8 cellular contexts compared by ENCODE assay signal in the genomic region with DNA sequence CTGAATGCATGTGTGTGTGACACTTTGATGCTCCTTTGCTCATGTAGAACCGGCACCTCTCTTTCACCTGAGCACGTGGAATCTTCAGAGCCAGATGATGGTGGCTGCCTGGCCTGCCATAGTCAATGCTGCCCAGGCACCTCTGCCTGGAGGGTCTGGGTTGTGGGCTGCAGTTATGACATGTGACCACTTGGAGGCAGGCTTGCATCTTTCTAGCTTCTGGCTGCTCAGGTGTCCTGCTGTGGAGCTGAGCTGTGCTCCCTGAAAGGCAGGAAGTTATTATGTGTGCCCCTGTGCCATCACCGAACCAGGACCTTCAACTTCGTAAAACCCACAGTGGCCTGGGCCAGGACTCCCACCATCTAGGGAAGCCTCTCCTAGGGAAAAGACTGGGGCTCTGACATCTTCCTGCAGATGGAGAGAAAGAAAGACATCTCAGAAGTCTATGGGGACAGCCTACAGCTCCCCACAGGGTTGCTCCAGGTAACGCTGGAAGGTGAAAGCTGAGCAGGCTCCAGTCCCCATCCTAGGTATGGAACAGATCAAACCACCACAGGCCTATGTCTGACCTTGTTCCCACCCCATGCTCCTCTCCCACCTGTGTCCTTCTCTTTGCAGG. TPM values are rescaled to one million over a fixed set of nuclear protein-coding genes. Genes with fewer than 3 reads are reported as not detected.
A peak's percentile ranks its signal among the peaks of the same experiment; 100 is the strongest.
DNase-seq lines count a peak whose midpoint lies in the region; ATAC-seq, FAIRE-seq and TF ChIP-seq lines count a peak whose summit lies in the region.

No MANE protein-coding gene starts in this region.

- no peak overlapping the region for H2AFZ ChIP-seq in endothelial cell of umbilical vein (ENCODE audit: low read depth, low read length)

- peak; percentile 88 for FAIRE-seq in endothelial cell of umbilical vein (lab: Jason Lieb, UNC)

- ATAC-seq in GM19467 (IDR thresholded peaks at IDR 0.05; ENCODE audit: unreplicated experiment): peak; percentile 61
- peak; percentile 84 for ATAC-seq in stimulated activated memory B cell treated with anti-CD40 and anti-IgM and Interleukin-4, amounts not matched to agents 10 μg/mL and 1 μg/mL and 100 μg/mL, for 72 hours

- no peaks in the 10 kb centered on the region for H3K9me1 ChIP-seq in endothelial cell of umbilical vein (replicated peaks; ENCODE audit: control insufficient read depth, extremely low read depth, insufficient read depth, low read length)

- dilution Hi-C loops in endothelial cell of umbilical vein (cut with MboI; ENCODE audit: extremely low pct_ligation_motif_present, low sequenced_read_pairs): no loop called here

- H3K9me3 Mint-ChIP-seq in stimulated activated memory B cell treated with anti-CD40 and anti-IgM and Interleukin-4, amounts not matched to agents 10 μg/mL and 1 μg/mL and 100 μg/mL, for 72 hours: no peaks in the 10 kb centered on the region

- no peak overlapping the region for H3K4me3 ChIP-seq in endothelial cell of umbilical vein (replicated peaks in 1 of 3; ENCODE audit: insufficient read depth in 1 of 3, low read depth in 1 of 3, low read length in 3 of 3)

- H3K27me3 Mint-ChIP-seq in stimulated activated memory B cell treated with anti-CD40 and anti-IgM and Interleukin-4, amounts not matched to agents 10 μg/mL and 1 μg/mL and 100 μg/mL, for 72 hours: no peaks in the 10 kb centered on the region

- no peak overlapping the region for H3K4me3 Mint-ChIP-seq in stimulated activated memory B cell treated with anti-CD40 and anti-IgM and Interleukin-4, amounts not matched to agents 10 μg/mL and 1 μg/mL and 100 μg/mL, for 72 hours

- H3K36me3 Mint-ChIP-seq in stimulated activated memory B cell treated with anti-CD40 and anti-IgM and Interleukin-4, amounts not matched to agents 10 μg/mL and 1 μg/mL and 100 μg/mL, for 72 hours: peaks cover 34% of the 10 kb centered on the region

- H3K36me3 ChIP-seq in endothelial cell of umbilical vein (ENCODE audit: control insufficient read depth in 2 of 2, extremely low read depth in 1 of 2, insufficient read depth in 2 of 2, low read length in 2 of 2): no peaks in the 10 kb centered on the region

- no peaks in the 10 kb centered on the region for H4K20me1 ChIP-seq in endothelial cell of umbilical vein (replicated peaks; ENCODE audit: control insufficient read depth, extremely low read depth, insufficient read depth, low read length)

- H3K27me3 ChIP-seq in endothelial cell of umbilical vein (ENCODE audit: control insufficient read depth in 2 of 2, insufficient read depth in 2 of 2, low read length in 2 of 2): no peaks in the 10 kb centered on the region

- peak overlapping the region; percentile 57 for H3K27ac Mint-ChIP-seq in stimulated activated memory B cell treated with anti-CD40 and anti-IgM and Interleukin-4, amounts not matched to agents 10 μg/mL and 1 μg/mL and 100 μg/mL, for 72 hours

- H3K9ac ChIP-seq in endothelial cell of umbilical vein (replicated peaks; ENCODE audit: extremely low read depth, insufficient read depth, low read length): no peak overlapping the region

- TF ChIP-seq CTCF in endothelial cell of umbilical vein (IDR thresholded peaks at IDR 0.05; ENCODE audit: extremely low read depth in 1 of 2, insufficient read depth in 1 of 2, low read depth in 1 of 2, low read length in 2 of 2): peak; percentile 81 to 88

- H3K4me1 Mint-ChIP-seq in stimulated activated memory B cell treated with anti-CD40 and anti-IgM and Interleukin-4, amounts not matched to agents 10 μg/mL and 1 μg/mL and 100 μg/mL, for 72 hours: peaks cover 19% of the 10 kb centered on the region

- peaks cover 2% of the 10 kb centered on the region for H3K4me1 ChIP-seq in endothelial cell of umbilical vein (ENCODE audit: control insufficient read depth, extremely low read depth, insufficient read depth, low read length)

- H3K4me2 ChIP-seq in endothelial cell of umbilical vein (ENCODE audit: insufficient read depth, low read length): no peak overlapping the region

- BruUV-seq in endothelial cell of umbilical vein (replicated peaks; lab: Mats Ljungman, UMichigan): no TSS peak

- no peaks in the 10 kb centered on the region for H3K9me3 ChIP-seq in endothelial cell of umbilical vein (replicated peaks; ENCODE audit: control insufficient read depth, insufficient read depth, low read length)

- no peak for TF ChIP-seq POLR2A in endothelial cell of umbilical vein (IDR thresholded peaks at IDR 0.05; ENCODE audit: low read depth, low read length)

- CTCF ChIA-PET in endothelial cell of umbilical vein (lab: Charles Lee): interaction anchor here (0.6 to 20.2 kb wide), 43 partner anchors 9 to 186 kb away, joined by 3 to 310 read pairs (median 5); a partner anchor contains a TSS

- intact Hi-C loops in endothelial cell of umbilical vein (cut with micrococcal nuclease): loop anchor here (1.0 kb wide), 3 partner anchors 45 to 186 kb away; no protein-coding TSS in a partner anchor

- POLR2A ChIA-PET in endothelial cell of umbilical vein (lab: Charles Lee): no interaction called here

- DNase-seq in COLO668 (lab: John Stamatoyannopoulos, UW; ENCODE audit: unreplicated experiment): peak; percentile 61
- peak; percentile 79 for DNase-seq in HK-2 (ENCODE audit: unreplicated experiment)
- peak; percentile 47 for DNase-seq in NOMO-1 treated with DMSO at 0.1 percent for 48 hours (lab: John Stamatoyannopoulos, UW; ENCODE audit: unreplicated experiment)
- DNase-seq in activated CD8-positive, alpha-beta memory T cell treated with anti-CD3 and anti-CD28 coated beads for 4 hours (ENCODE audit: low read depth in 2 of 2): peak; percentile 52 to 62
- DNase-seq in endothelial cell of umbilical vein (ENCODE audit: low read depth, low spot score): peak; percentile 64
- DNase-seq in myocyte (ENCODE audit: low read depth): peak; percentile 80

- H3K79me2 ChIP-seq in endothelial cell of umbilical vein (ENCODE audit: control insufficient read depth, insufficient read depth, low read length): no peaks in the 10 kb centered on the region

- H3K27ac ChIP-seq in endothelial cell of umbilical vein (ENCODE audit: insufficient read depth, low read depth, low read length): no peak overlapping the region

TF ChIP-seq in endothelial cell of umbilical vein, 7 proteins besides CTCF, POLR2A, EP300 and RAD21:
- TF ChIP-seq GATA2 (IDR thresholded peaks at IDR 0.05; ENCODE audit: insufficient read depth, insufficient read length, low read depth, low read length) (no peak), POLR2AphosphoS5 (IDR thresholded peaks at IDR 0.05; ENCODE audit: insufficient read depth, low read depth, low read length) (no peak), MYC (IDR thresholded peaks at IDR 0.05; ENCODE audit: low read depth, low read length) (no peak), FOS (IDR thresholded peaks at IDR 0.05; ENCODE audit: borderline replicate concordance, insufficient read depth, low read length) (no peak), JUN (IDR thresholded peaks at IDR 0.05; ENCODE audit: borderline replicate concordance, insufficient read depth, insufficient read length, low read depth) (no peak)
- TF ChIP-seq, protein P1, sequence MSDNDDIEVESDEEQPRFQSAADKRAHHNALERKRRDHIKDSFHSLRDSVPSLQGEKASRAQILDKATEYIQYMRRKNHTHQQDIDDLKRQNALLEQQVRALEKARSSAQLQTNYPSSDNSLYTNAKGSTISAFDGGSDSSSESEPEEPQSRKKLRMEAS (IDR thresholded peaks at IDR 0.05; ENCODE audit: insufficient read depth, insufficient read length): no peak

RNA-seq across cellular contexts. Expression of a gene that starts 30.2 kb away (rescaled TPM):
- total RNA-seq in endothelial cell of umbilical vein: 0.09 and 0.24 TPM in 2 replicates
- 0.01 TPM in 1 of 2 replicates, not detected in the other for polyA plus RNA-seq in endothelial cell of umbilical vein
- polyA plus RNA-seq in endothelial cell of umbilical vein (2011; cell fraction: cytosol; rRNA removed): 0.04 and 0.08 TPM in 2 replicates
- 0.04 and 0.07 TPM in 2 replicates for polyA plus RNA-seq in endothelial cell of umbilical vein (2011; cell fraction: nucleus; rRNA removed)
- polyA plus RNA-seq in endothelial cell of umbilical vein (2012): 0.04 and 0.05 TPM in 2 replicates
- polyA minus RNA-seq in endothelial cell of umbilical vein: 0.74 TPM in 1 of 2 replicates, not detected in the other
- polyA minus RNA-seq in endothelial cell of umbilical vein (2011; cell fraction: cytosol; rRNA and poly(A)+ RNA removed): 1.7 TPM
- polyA minus RNA-seq in endothelial cell of umbilical vein (2011; cell fraction: nucleus; rRNA and poly(A)+ RNA removed): 0.14 TPM in 1 of 2 replicates, not detected in the other
- 0.83 and 1.2 TPM in 2 replicates for total RNA-seq in myocyte
- polyA plus RNA-seq in myocyte (2012): 0.62 TPM
